ENCODE assay signal across 21 cellular contexts in the genomic region with DNA sequence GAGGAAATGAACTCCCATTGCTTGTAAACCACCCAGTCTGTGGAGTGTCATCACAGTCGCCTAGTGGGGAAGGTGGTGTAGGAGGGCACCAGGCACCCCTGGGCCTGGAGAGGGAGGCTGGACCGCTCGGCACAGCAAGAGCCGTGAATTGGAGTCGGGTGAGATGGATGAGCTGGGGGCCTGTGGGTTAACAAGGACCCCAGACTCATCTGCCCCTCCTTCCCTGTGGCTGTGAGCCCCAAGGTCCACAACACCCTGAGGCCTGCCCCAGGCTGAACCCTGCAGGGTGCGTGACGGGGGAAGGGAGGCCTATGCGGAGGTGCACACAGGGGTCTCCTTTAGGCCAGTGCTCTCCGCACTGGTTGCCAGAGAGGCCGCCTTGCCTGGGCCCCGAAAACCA.
"Had no signal": no experiment of that assay in that cellular context is flagged by ENCODE, and none has a peak within 500 bp of the region (broad histone marks: within the 10 kb centered on the region; RNA-seq: fewer than 3 reads in every experiment).

No MANE protein-coding gene starts in this region.

- H3K4me1 ChIP-seq: heart right ventricle, left ventricle myocardium inferior, neural progenitor cell, prostate gland, suprapubic skin, tibial artery had no signal

- DNase-seq: heart right ventricle; islet precursor cell; left ventricle myocardium inferior; mesendoderm; naive B cell; natural killer cell; nephron progenitor cell; ovary; retina; right cardiac atrium; stimulated activated CD4-positive, alpha-beta T cell treated with anti-CD3 and anti-CD28 coated beads, Interleukin-4, amount 100 ng/mL, for 24 hours; stimulated activated naive CD4-positive, alpha-beta T cell; tibial artery; trophoblast cell had no signal

- H3K36me3 ChIP-seq: heart right ventricle, left ventricle myocardium inferior, neural progenitor cell, ovary, prostate gland, suprapubic skin, thoracic aorta, tibial artery had no signal

- H3K27ac ChIP-seq: heart right ventricle, hepatocyte, left ventricle myocardium inferior, neural progenitor cell, ovary, prostate gland, skin epidermis, suprapubic skin, thoracic aorta, tibial artery had no signal

- H3K27me3 ChIP-seq: heart right ventricle, hepatocyte, neural progenitor cell, ovary, suprapubic skin, tibial artery had no signal

- H3K4me3 ChIP-seq: heart right ventricle, hepatocyte, left ventricle myocardium inferior, lung, neural progenitor cell, ovary, prostate gland, skin epidermis, suprapubic skin, thoracic aorta, tibial artery had no signal

- H3K9me3 ChIP-seq: heart right ventricle, left ventricle myocardium inferior, ovary, prostate gland, suprapubic skin, thoracic aorta, tibial artery had no signal
